In the genomic region with DNA sequence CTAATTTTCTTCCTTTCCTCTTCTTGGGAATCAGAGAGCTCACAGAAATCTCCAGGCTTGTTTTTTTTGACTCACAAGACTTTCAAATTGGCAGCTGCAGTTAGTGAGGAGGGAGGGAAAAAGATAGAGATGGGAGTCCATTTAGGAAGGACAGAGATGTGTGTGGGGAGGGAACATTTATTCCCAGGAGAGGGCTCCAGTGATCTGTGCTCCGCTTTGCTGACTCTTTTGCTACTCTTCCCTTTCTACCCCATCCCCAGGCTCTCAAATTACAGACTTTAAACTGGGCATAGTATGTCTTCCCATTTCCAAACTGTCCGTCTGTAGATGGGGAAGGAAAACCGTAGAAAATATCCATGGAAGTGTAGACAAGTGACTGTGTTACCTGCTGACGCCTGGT, we compare ENCODE assay signal across 29 cellular contexts. TPM values are rescaled to one million over a fixed set of nuclear protein-coding genes. Genes with fewer than 3 reads are reported as not detected.
DNase-seq lines count a peak whose midpoint lies in the region; ATAC-seq and TF ChIP-seq lines count a peak whose summit lies in the region.
"Had no signal": no experiment of that assay in that cellular context is flagged by ENCODE, and none has a peak within 500 bp of the region (broad histone marks: within the 10 kb centered on the region; RNA-seq: fewer than 3 reads in every experiment).

No MANE protein-coding gene starts in this region.

- H3K36me3 Mint-ChIP-seq in GM23338 (ENCODE audit: low read depth) (no peaks in the 10 kb centered on the region), WTC11 (no peaks in the 10 kb centered on the region), neural progenitor cell (peaks cover 2% of the 10 kb centered on the region)

- H3K79me2 ChIP-seq in GM23338 (replicated peaks; ENCODE audit: insufficient read depth) = no peaks in the 10 kb centered on the region
- H3K79me2 ChIP-seq in neural progenitor cell (ENCODE audit: low read depth) = no peaks in the 10 kb centered on the region

- H3K4me3 Mint-ChIP-seq in GM23338 = no peak overlapping the region
- no peak overlapping the region for H3K4me3 Mint-ChIP-seq in WTC11
- no peak overlapping the region for H3K4me3 Mint-ChIP-seq in neural progenitor cell

- H3K9me2 ChIP-seq in GM23338 (ENCODE audit: insufficient read depth) = no peaks in the 10 kb centered on the region

- H3F3A ChIP-seq in GM23338 (replicated peaks; ENCODE audit: low read depth) (no peaks in the 10 kb centered on the region), neural progenitor cell (ENCODE audit: low read depth) (no peaks in the 10 kb centered on the region)

- H3K4me3 ChIP-seq in GM23338 (no peak overlapping the region), neural progenitor cell (no peak overlapping the region)
- H3K4me3 ChIP-seq: SJSA1 had no signal

- DNase-seq in NCI-H2107 treated with DMSO at 0.1 percent for 48 hours (lab: John Stamatoyannopoulos, UW; ENCODE audit: unreplicated experiment) (peak; percentile 22), NCI-H2107 (lab: John Stamatoyannopoulos, UW) (no peak), GM23338 (ENCODE audit: low spot score) (no peak), WTC11 (ENCODE audit: low spot score) (no peak), neural progenitor cell (ENCODE audit: low spot score) (no peak), pons (ENCODE audit: low spot score) (no peak)
- DNase-seq: 8988T, ACHN, BE2C, DMS153, DND-41, KBM-7, MV-4-11, NCI-H1105, NCI-H1436 treated with DMSO at 0.1 percent for 48 hours, NCI-H2029, NCI-H524, NCI-H774, Right ventricle myocardium superior, RPMI8226, T-helper 1 cell had no signal

- H3K27me3 ChIP-seq in GM23338 (ENCODE audit: insufficient read depth) (no peaks in the 10 kb centered on the region), neural progenitor cell (no peaks in the 10 kb centered on the region)
- H3K27me3 ChIP-seq: BE2C, SJSA1 had no signal

- CTCF ChIA-PET in WTC11 (lab: Charles Lee) = interaction anchor here (2.1 kb wide), 1 partner anchor 13 kb away, joined by 6 read pairs; no protein-coding TSS in a partner anchor

- no peak overlapping the region for H3K9ac ChIP-seq in neural progenitor cell

- H3K36me3 ChIP-seq in GM23338 (ENCODE audit: insufficient read depth) (no peaks in the 10 kb centered on the region), neural progenitor cell (no peaks in the 10 kb centered on the region)
- H3K36me3 ChIP-seq: BE2C, SJSA1 had no signal

- ATAC-seq in GM23338 = peak; percentile 60
- peak; percentile 38; the same call in 1 of the 2 replicates for ATAC-seq in WTC11
- ATAC-seq in GM19395 (IDR thresholded peaks at IDR 0.05; ENCODE audit: unreplicated experiment) = no peak
- ATAC-seq in GM18519 (IDR thresholded peaks at IDR 0.05; ENCODE audit: low FRiP score, unreplicated experiment) = no peak

- H3K27ac Mint-ChIP-seq in GM23338 (no peak overlapping the region), WTC11 (no peak overlapping the region), neural progenitor cell (no peak overlapping the region)

- H3K9me3 ChIP-seq in neural progenitor cell (ENCODE audit: low read depth) = no peaks in the 10 kb centered on the region
- H3K9me3 ChIP-seq: BE2C, SJSA1 had no signal

- H4K20me1 ChIP-seq in GM23338 (replicated peaks; ENCODE audit: insufficient read depth) (no peaks in the 10 kb centered on the region), neural progenitor cell (ENCODE audit: low read depth) (no peaks in the 10 kb centered on the region)

- H3K4me1 Mint-ChIP-seq in GM23338 = peaks cover 9% of the 10 kb centered on the region
- peaks cover 6% of the 10 kb centered on the region for H3K4me1 Mint-ChIP-seq in WTC11
- peaks cover 30% of the 10 kb centered on the region for H3K4me1 Mint-ChIP-seq in neural progenitor cell

- no peaks in the 10 kb centered on the region for H3K27me3 Mint-ChIP-seq in GM23338 (ENCODE audit: insufficient read depth, low read depth, poor library complexity)
- H3K27me3 Mint-ChIP-seq in WTC11 (ENCODE audit: low read depth) = no peaks in the 10 kb centered on the region
- H3K27me3 Mint-ChIP-seq in neural progenitor cell (ENCODE audit: insufficient read depth, low read depth) = peaks cover 4% of the 10 kb centered on the region

- H3K9me3 Mint-ChIP-seq in GM23338 (no peaks in the 10 kb centered on the region), WTC11 (no peaks in the 10 kb centered on the region), neural progenitor cell (no peaks in the 10 kb centered on the region)

- no peak overlapping the region for H3K4me2 ChIP-seq in GM23338
- no peak overlapping the region for H3K4me2 ChIP-seq in neural progenitor cell

- H3K4me1 ChIP-seq in GM23338 (ENCODE audit: insufficient read depth) = peaks cover 10% of the 10 kb centered on the region
- peaks cover 7% of the 10 kb centered on the region for H3K4me1 ChIP-seq in neural progenitor cell
- H3K4me1 ChIP-seq: SJSA1 had no signal

- H2AFZ ChIP-seq in GM23338 = no peak overlapping the region
- no peak overlapping the region for H2AFZ ChIP-seq in neural progenitor cell (replicated peaks)

- POLR2A ChIA-PET in WTC11 (lab: Charles Lee) = no interaction called here

- TF ChIP-seq CTCF in GM23338 (conservative IDR thresholded peaks at IDR 0.05; ENCODE audit: low read depth in 2 of 2) (peak; percentile 9 to 46; a peak in 2 of 4 replicates), WTC11 (IDR thresholded peaks at IDR 0.05) (no peak), neural progenitor cell (IDR thresholded peaks at IDR 0.05) (peak; percentile 12)

- no peak overlapping the region for H3K27ac ChIP-seq in GM23338 (ENCODE audit: low read depth)
- no peak overlapping the region for H3K27ac ChIP-seq in neural progenitor cell
- H3K27ac ChIP-seq: SJSA1 had no signal

TF ChIP-seq in GM23338, 12 proteins besides CTCF, POLR2A, EP300 and RAD21:
- TF ChIP-seq CREB1 (CRISPR knock-in tag; IDR thresholded peaks at IDR 0.05; ENCODE audit: low read depth) (no peak), EZH2 (IDR thresholded peaks at IDR 0.05; ENCODE audit: low read depth, unreplicated experiment) (no peak), ZNF114 (CRISPR knock-in tag; IDR thresholded peaks at IDR 0.05) (no peak), JUNB (IDR thresholded peaks at IDR 0.05; ENCODE audit: unreplicated experiment) (no peak)
- TF ChIP-seq, protein P1, sequence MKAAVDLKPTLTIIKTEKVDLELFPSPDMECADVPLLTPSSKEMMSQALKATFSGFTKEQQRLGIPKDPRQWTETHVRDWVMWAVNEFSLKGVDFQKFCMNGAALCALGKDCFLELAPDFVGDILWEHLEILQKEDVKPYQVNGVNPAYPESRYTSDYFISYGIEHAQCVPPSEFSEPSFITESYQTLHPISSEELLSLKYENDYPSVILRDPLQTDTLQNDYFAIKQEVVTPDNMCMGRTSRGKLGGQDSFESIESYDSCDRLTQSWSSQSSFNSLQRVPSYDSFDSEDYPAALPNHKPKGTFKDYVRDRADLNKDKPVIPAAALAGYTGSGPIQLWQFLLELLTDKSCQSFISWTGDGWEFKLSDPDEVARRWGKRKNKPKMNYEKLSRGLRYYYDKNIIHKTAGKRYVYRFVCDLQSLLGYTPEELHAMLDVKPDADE (IDR thresholded peaks at IDR 0.05) = no peak
TF ChIP-seq in GM23338: peak in this region for 0.

TF ChIP-seq in WTC11, 78 proteins besides CTCF, POLR2A, EP300 and RAD21 (continues in another document):
- TF ChIP-seq ELF4 (CRISPR knock-in tag; IDR thresholded peaks at IDR 0.05; ENCODE audit: low read depth) = no peak
- TF ChIP-seq, protein P2, sequence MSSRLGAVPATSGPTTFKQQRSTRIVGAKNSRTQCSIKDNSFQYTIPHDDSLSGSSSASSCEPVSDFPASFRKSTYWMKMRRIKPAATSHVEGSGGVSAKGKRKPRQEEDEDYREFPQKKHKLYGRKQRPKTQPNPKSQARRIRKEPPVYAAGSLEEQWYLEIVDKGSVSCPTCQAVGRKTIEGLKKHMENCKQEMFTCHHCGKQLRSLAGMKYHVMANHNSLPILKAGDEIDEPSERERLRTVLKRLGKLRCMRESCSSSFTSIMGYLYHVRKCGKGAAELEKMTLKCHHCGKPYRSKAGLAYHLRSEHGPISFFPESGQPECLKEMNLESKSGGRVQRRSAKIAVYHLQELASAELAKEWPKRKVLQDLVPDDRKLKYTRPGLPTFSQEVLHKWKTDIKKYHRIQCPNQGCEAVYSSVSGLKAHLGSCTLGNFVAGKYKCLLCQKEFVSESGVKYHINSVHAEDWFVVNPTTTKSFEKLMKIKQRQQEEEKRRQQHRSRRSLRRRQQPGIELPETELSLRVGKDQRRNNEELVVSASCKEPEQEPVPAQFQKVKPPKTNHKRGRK (CRISPR knock-in tag; IDR thresholded peaks at IDR 0.05; ENCODE audit: borderline replicate concordance) = no peak
- no peak for TF ChIP-seq TP53 (CRISPR knock-in tag; IDR thresholded peaks at IDR 0.05)
- TF ChIP-seq, protein P3, sequence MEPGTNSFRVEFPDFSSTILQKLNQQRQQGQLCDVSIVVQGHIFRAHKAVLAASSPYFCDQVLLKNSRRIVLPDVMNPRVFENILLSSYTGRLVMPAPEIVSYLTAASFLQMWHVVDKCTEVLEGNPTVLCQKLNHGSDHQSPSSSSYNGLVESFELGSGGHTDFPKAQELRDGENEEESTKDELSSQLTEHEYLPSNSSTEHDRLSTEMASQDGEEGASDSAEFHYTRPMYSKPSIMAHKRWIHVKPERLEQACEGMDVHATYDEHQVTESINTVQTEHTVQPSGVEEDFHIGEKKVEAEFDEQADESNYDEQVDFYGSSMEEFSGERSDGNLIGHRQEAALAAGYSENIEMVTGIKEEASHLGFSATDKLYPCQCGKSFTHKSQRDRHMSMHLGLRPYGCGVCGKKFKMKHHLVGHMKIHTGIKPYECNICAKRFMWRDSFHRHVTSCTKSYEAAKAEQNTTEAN (CRISPR knock-in tag; IDR thresholded peaks at IDR 0.05) = no peak
- TF ChIP-seq ZBTB21 (CRISPR knock-in tag; IDR thresholded peaks at IDR 0.05; ENCODE audit: borderline replicate concordance) = no peak
- no peak for TF ChIP-seq KAT7 (CRISPR knock-in tag; IDR thresholded peaks at IDR 0.05; ENCODE audit: borderline replicate concordance)
- no peak for TF ChIP-seq SMAD4 (CRISPR knock-in tag; IDR thresholded peaks at IDR 0.05)
- no peak for TF ChIP-seq NFATC4 (CRISPR knock-in tag; IDR thresholded peaks at IDR 0.05)

RNA-seq across cellular contexts. Expression of a gene that starts 39.1 kb away (rescaled TPM):
- 0.21 TPM in 1 of 2 replicates, not detected in the other for total RNA-seq in GM23338 (2014; rRNA removed; shearing (Covaris generic))
- polyA plus RNA-seq in GM23338 (2016; fragmentation: Nextera tagmentation; extraction: Ambion mirVana) = 0.40 TPM in 1 of 2 replicates, not detected in the other
- 0.15 to 0.73 TPM (median 0.48 TPM) in 3 replicates for total RNA-seq in WTC11 (2021)
- total RNA-seq in neural progenitor cell (ENCODE audit: low replicate concordance) = 0.28 TPM in 1 of 2 replicates, not detected in the other
- total RNA-seq: G401, H4, HT1080, LHCN-M2, MCF 10A, Right ventricle myocardium superior, SJSA1 had no signal

Comparison
In these comparisons a context has a peak if more than half of its experiments do, and no peak if none do; other contexts are left out.
1. ATAC-seq: peak in GM23338 (single experiment) and WTC11 (single experiment); none in GM19395 (single experiment) and GM18519 (single experiment).